ENCODE assay signal across 10 cellular contexts in the genomic region with DNA sequence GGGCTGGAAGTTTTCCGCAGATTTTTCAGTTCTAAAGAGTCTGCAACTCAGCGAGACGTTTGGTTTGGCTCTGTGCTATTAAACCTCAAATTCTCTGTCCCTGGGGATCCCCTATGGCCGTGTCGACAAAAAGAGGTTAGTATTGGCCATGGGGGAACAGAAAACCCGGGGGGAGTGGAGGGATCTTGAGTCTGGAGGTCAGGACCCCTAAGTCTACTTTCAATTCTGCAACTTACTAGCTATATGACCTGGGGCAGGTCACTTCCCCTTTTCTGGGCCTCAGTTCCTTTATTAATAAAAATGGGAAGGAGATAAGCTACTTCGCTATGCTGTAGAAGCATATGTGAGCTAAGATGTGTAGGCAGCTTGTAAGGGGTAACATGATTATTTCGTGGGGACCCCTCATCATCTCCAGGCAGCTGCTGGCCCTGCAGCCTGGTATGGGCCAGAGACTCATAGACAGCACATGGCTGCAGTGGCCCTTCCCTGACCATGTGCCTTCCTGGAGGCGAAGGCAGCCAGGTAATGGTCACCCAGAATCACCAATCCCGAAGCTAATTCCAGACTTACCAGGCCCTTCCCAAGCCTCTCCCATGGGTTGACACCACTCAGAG. TPM values are rescaled to one million over a fixed set of nuclear protein-coding genes. Genes with fewer than 3 reads are reported as not detected.
A peak's percentile ranks its signal among the peaks of the same experiment; 100 is the strongest.
DNase-seq lines count a peak whose midpoint lies in the region; ATAC-seq and TF ChIP-seq lines count a peak whose summit lies in the region.
"Had no signal": no experiment of that assay in that cellular context is flagged by ENCODE, and none has a peak within 500 bp of the region (broad histone marks: within the 10 kb centered on the region; RNA-seq: fewer than 3 reads in every experiment).

No MANE protein-coding gene starts in this region.

- H3K27me3 ChIP-seq in ascending aorta = no peaks in the 10 kb centered on the region
- no peaks in the 10 kb centered on the region for H3K27me3 ChIP-seq in thyroid gland

- H3K36me3 ChIP-seq in ascending aorta = peaks cover 0 to 9% of the 10 kb centered on the region in 2 donors
- no peaks in the 10 kb centered on the region for H3K36me3 ChIP-seq in thyroid gland

- peak; percentile 15 for DNase-seq in GDM1 (lab: John Stamatoyannopoulos, UW)
- no peak for DNase-seq in ascending aorta (ENCODE audit: low spot score in 2 of 2)
- no peak for DNase-seq in NCI-H748 (lab: John Stamatoyannopoulos, UW; ENCODE audit: unreplicated experiment)
- DNase-seq in DMS79 (lab: John Stamatoyannopoulos, UW) = no peak
- no peak for DNase-seq in thyroid gland
- DNase-seq in SK-N-DZ (ENCODE audit: low spot score) = no peak
- DNase-seq: SW 1271 had no signal

- ATAC-seq in GM19463 (IDR thresholded peaks at IDR 0.05; ENCODE audit: unreplicated experiment) (peak; percentile 33), HG03196 (IDR thresholded peaks at IDR 0.05; ENCODE audit: unreplicated experiment) (peak; percentile 30)

- intact Hi-C loops in ascending aorta (cut with DNase I) = no loop called here
- intact Hi-C loops in thyroid gland (cut with DNase I) = no loop called here

- no peak for TF ChIP-seq POLR2A in thyroid gland (IDR thresholded peaks at IDR 0.05)

- H3K9me3 ChIP-seq in ascending aorta (no peaks in the 10 kb centered on the region), thyroid gland (no peaks in the 10 kb centered on the region)

- H3K27ac ChIP-seq in ascending aorta = peak overlapping the region; percentile 95
- H3K27ac ChIP-seq in thyroid gland = no peak overlapping the region

- WGBS in thyroid gland, 2 donors = 71 to 80% methylated on average over 10 of the region's 10 CpGs

- H3K4me3 ChIP-seq in ascending aorta = no peak overlapping the region
- no peak overlapping the region for H3K4me3 ChIP-seq in thyroid gland (replicated peaks in 1 of 3)

- H3K4me1 ChIP-seq in ascending aorta = peaks cover 11 to 70% of the 10 kb centered on the region in 2 donors
- H3K4me1 ChIP-seq in thyroid gland = peaks cover 0 to 4% of the 10 kb centered on the region in 2 donors

- TF ChIP-seq CTCF in ascending aorta (IDR thresholded peaks at IDR 0.05) (no peak), thyroid gland (IDR thresholded peaks at IDR 0.05) (no peak)

RNA-seq across cellular contexts. Expression of gene ASB2, which starts 8.6 kb away (rescaled TPM):
- 58.6 TPM for total RNA-seq in ascending aorta
- total RNA-seq in thyroid gland = 1 to 10 TPM in 1 of 4 donors, under 1 TPM in 2, not detected in 1; 0.67 to 3.8 (median 0.79) TPM
- 0.60 TPM in 1 of 2 replicates, not detected in the other for polyA plus RNA-seq in SK-N-DZ (2014; cell fraction: cytosol; rRNA removed)
- polyA plus RNA-seq in SK-N-DZ (2014; cell fraction: nucleus; rRNA removed) = not detected in 2 replicates

RNA-seq across cellular contexts. Expression of gene CCDC197, which starts 29.4 kb away (rescaled TPM):
- total RNA-seq in ascending aorta (not detected), thyroid gland (not detected)
- not detected in 2 replicates for polyA plus RNA-seq in SK-N-DZ (2014; cell fraction: cytosol; rRNA removed)
- polyA plus RNA-seq in SK-N-DZ (2014; cell fraction: nucleus; rRNA removed) = not detected in 2 replicates
- total RNA-seq: astrocyte had no signal

RNA-seq across cellular contexts. Expression of gene FAM181A, which starts 40.6 kb away (rescaled TPM):
- total RNA-seq in ascending aorta (not detected), thyroid gland (1 to 10 TPM in 1 of 4 donors, under 1 TPM in 3; 0.40 to 3.6 (median 0.63) TPM)
- 0.36 TPM in 1 of 2 replicates, not detected in the other for polyA plus RNA-seq in SK-N-DZ (2014; cell fraction: cytosol; rRNA removed)
- polyA plus RNA-seq in SK-N-DZ (2014; cell fraction: nucleus; rRNA removed) = not detected in 2 replicates
- total RNA-seq: astrocyte had no signal

RNA-seq across cellular contexts. Expression of gene OTUB2, which starts 58.4 kb away (rescaled TPM):
- total RNA-seq in ascending aorta = 0.21 TPM
- 1 to 10 TPM in 1 of 4 donors, under 1 TPM in 2, not detected in 1; 0.45 to 1.2 (median 0.54) TPM for total RNA-seq in thyroid gland
- 0.24 and 0.61 TPM in 2 replicates for polyA plus RNA-seq in SK-N-DZ (2014; cell fraction: cytosol; rRNA removed)
- 0.31 and 0.36 TPM in 2 replicates for polyA plus RNA-seq in SK-N-DZ (2014; cell fraction: nucleus; rRNA removed)

Comparison
In these comparisons a context has a peak if more than half of its experiments do, and no peak if none do; other contexts are left out.
1. H3K27ac ChIP-seq: peak in ascending aorta (2 of 2); none in thyroid gland (0 of 3).
2. RNA of gene ASB2, which starts 8.6 kb away (total RNA-seq): 58.6 TPM in ascending aorta (single experiment); 0.67 to 3.8 TPM in thyroid gland; every median in the first group is over 10 times any median in the second.